8 cellular contexts compared by ENCODE assay signal in genomic region chr1:110087812-110088738, GRCh38. TPM values are rescaled to one million over a fixed set of nuclear protein-coding genes. Genes with fewer than 3 reads are reported as not detected.
DNase-seq lines count a peak whose midpoint lies in the region; ATAC-seq and TF ChIP-seq lines count a peak whose summit lies in the region.

No MANE protein-coding gene starts in this region.

- no peaks in the 10 kb centered on the region for H3K36me3 ChIP-seq in trophoblast cell (ENCODE audit: control insufficient read depth in 1 of 2, insufficient read depth in 2 of 2, low read length in 2 of 2)

- no peak overlapping the region for H3K14ac ChIP-seq in trophoblast cell (ENCODE audit: low read length)

- H3K36me3 Mint-ChIP-seq in activated T-cell treated with anti-CD3 and anti-CD28 coated beads, Interleukin-2, amount 50 U/mL, for 4 hours (ENCODE audit: insufficient read depth): peaks cover 4% of the 10 kb centered on the region

- no peaks in the 10 kb centered on the region for H3K9me3 Mint-ChIP-seq in activated T-cell treated with anti-CD3 and anti-CD28 coated beads, Interleukin-2, amount 50 U/mL, for 4 hours

- H4K91ac ChIP-seq in trophoblast cell (ENCODE audit: low read depth, low read length): no peak overlapping the region

- H3K18ac ChIP-seq in trophoblast cell (ENCODE audit: low read length): no peak overlapping the region

- no peak overlapping the region for H2AK5ac ChIP-seq in trophoblast cell (ENCODE audit: low read length)

- H2AFZ ChIP-seq in trophoblast cell (ENCODE audit: insufficient read depth, low read length, poor library complexity): no peak overlapping the region

- no peak for DNase-seq in AG04449 (ENCODE audit: low read depth, low spot score)
- DNase-seq in GM12864 (ENCODE audit: low read depth): peak; percentile 10
- peak; percentile 42 for DNase-seq in NCI-H748 treated with DMSO at 0.1 percent for 48 hours (lab: John Stamatoyannopoulos, UW)
- peak; percentile 27 for DNase-seq in activated T-cell treated with anti-CD3 and anti-CD28 coated beads, Interleukin-2, amount 50 U/mL, for 4 hours
- peak; percentile 54 for DNase-seq in foreskin melanocyte
- peak; percentile 26 to 68 for DNase-seq in trophoblast cell

- POLR2A ChIA-PET in AG04449 (lab: Yijun Ruan, JAX): no interaction called here

- no peaks in the 10 kb centered on the region for H3K79me2 ChIP-seq in trophoblast cell (ENCODE audit: control insufficient read depth, insufficient read depth, low read length, poor library complexity)

- no peak overlapping the region for H2BK5ac ChIP-seq in trophoblast cell (ENCODE audit: low read depth, low read length, poor library complexity)

- H4K8ac ChIP-seq in trophoblast cell (ENCODE audit: low read depth, low read length): no peak overlapping the region

- peak; percentile 72 for ATAC-seq in HG03460 (IDR thresholded peaks at IDR 0.05; ENCODE audit: unreplicated experiment)
- ATAC-seq in activated T-cell treated with anti-CD3 and anti-CD28 coated beads, Interleukin-2, amount 50 U/mL, for 4 hours: peak; percentile 51 to 68
- no peak for ATAC-seq in GM21717 (IDR thresholded peaks at IDR 0.05; ENCODE audit: unreplicated experiment)

- no peak overlapping the region for H3K4me2 ChIP-seq in trophoblast cell (ENCODE audit: low read length)

- no peak overlapping the region for H3K23ac ChIP-seq in trophoblast cell (ENCODE audit: low read length)

- H3K4me3 ChIP-seq in AG04449 (ENCODE audit: low read depth, low read length) (no peak overlapping the region), GM12864 (ENCODE audit: low read depth, low read length) (no peak overlapping the region), trophoblast cell (ENCODE audit: low read depth, low read length) (no peak overlapping the region)

- H3K4ac ChIP-seq in trophoblast cell (ENCODE audit: low read depth, low read length): no peak overlapping the region

- H3K4me3 Mint-ChIP-seq in activated T-cell treated with anti-CD3 and anti-CD28 coated beads, Interleukin-2, amount 50 U/mL, for 4 hours: no peak overlapping the region

- H3K27ac ChIP-seq in trophoblast cell (ENCODE audit: low read depth, low read length): no peak overlapping the region

- WGBS in trophoblast cell (ENCODE audit: extremely low coverage, insufficient coverage, insufficient read length): no CpG with 5 or more reads among the region's 15 CpGs

- no peak overlapping the region for H3K9ac ChIP-seq in trophoblast cell (ENCODE audit: low read length)

- H3K4me1 ChIP-seq in trophoblast cell (ENCODE audit: control insufficient read depth in 1 of 2, insufficient read depth in 2 of 2, low read length in 2 of 2): peaks cover 21 to 28% of the 10 kb centered on the region in 2 experiments

- no peak overlapping the region for H4K12ac ChIP-seq in trophoblast cell (ENCODE audit: low read depth, low read length)

- peaks cover 11% of the 10 kb centered on the region for H3K4me1 Mint-ChIP-seq in activated T-cell treated with anti-CD3 and anti-CD28 coated beads, Interleukin-2, amount 50 U/mL, for 4 hours (ENCODE audit: low read depth)

- H3K27me3 Mint-ChIP-seq in activated T-cell treated with anti-CD3 and anti-CD28 coated beads, Interleukin-2, amount 50 U/mL, for 4 hours (ENCODE audit: low read depth): peaks cover 48% of the 10 kb centered on the region

- H3K79me1 ChIP-seq in trophoblast cell (ENCODE audit: low read length): peaks cover 2% of the 10 kb centered on the region

- no peak overlapping the region for H2BK12ac ChIP-seq in trophoblast cell (ENCODE audit: low read length)

- TF ChIP-seq CTCF in AG04449 (IDR thresholded peaks at IDR 0.05; ENCODE audit: insufficient read depth, low read length, missing control alignments): peak; percentile 63
- TF ChIP-seq CTCF in GM12864 (IDR thresholded peaks at IDR 0.05; ENCODE audit: low read depth, low read length, missing control alignments): peak; percentile 69

- peaks cover 2% of the 10 kb centered on the region for H3K9me3 ChIP-seq in trophoblast cell (ENCODE audit: insufficient read depth, low read depth, low read length)

- peaks cover 39% of the 10 kb centered on the region for H3K27me3 ChIP-seq in trophoblast cell (ENCODE audit: insufficient read depth, low read length)

- CTCF ChIA-PET in AG04449 (lab: Yijun Ruan, JAX): interaction anchor here (0.7 to 38.2 kb wide), 31 partner anchors 7 to 414 kb away, joined by 3 to 935 read pairs (median 5); partner anchors contain the start of genes ALX3, STRIP1 and UBL4B

- H2BK120ac ChIP-seq in trophoblast cell (ENCODE audit: insufficient read depth, low read length, poor library complexity): no peak overlapping the region

RNA-seq across cellular contexts. Expression of gene ALX3, which starts 17.6 kb away (rescaled TPM):
- not detected for total RNA-seq in activated T-cell treated with anti-CD3 and anti-CD28 coated beads, Interleukin-2, amount 50 U/mL, for 4 hours
- polyA plus RNA-seq in trophoblast cell (2013): 0.14 and 0.19 TPM in 2 replicates

RNA-seq across cellular contexts. Expression of gene UBL4B, which starts 24.2 kb away (rescaled TPM):
- total RNA-seq in activated T-cell treated with anti-CD3 and anti-CD28 coated beads, Interleukin-2, amount 50 U/mL, for 4 hours: not detected
- polyA plus RNA-seq in trophoblast cell (2013): not detected in 2 replicates

RNA-seq across cellular contexts. Expression of gene STRIP1, which starts 53.7 kb away (rescaled TPM):
- 10 to 100 TPM; 32.6 to 40.6 (median 38.2) TPM for total RNA-seq in activated T-cell treated with anti-CD3 and anti-CD28 coated beads, Interleukin-2, amount 50 U/mL, for 4 hours
- 22.7 and 23.9 TPM in 2 replicates for polyA plus RNA-seq in trophoblast cell (2013)
